Comparison of ENCODE assay signal across 8 cellular contexts in genomic region chr6:118708736-118709135, GRCh38. TPM values are rescaled to one million over a fixed set of nuclear protein-coding genes. Genes with fewer than 3 reads are reported as not detected.
DNase-seq lines count a peak whose midpoint lies in the region; ATAC-seq and TF ChIP-seq lines count a peak whose summit lies in the region.

No MANE protein-coding gene starts in this region.

- ATAC-seq in GM18502 (IDR thresholded peaks at IDR 0.05; ENCODE audit: poor library complexity, unreplicated experiment) (peak; percentile 2), HG03280 (IDR thresholded peaks at IDR 0.05; ENCODE audit: unreplicated experiment) (peak; percentile 1), GM21390 (IDR thresholded peaks at IDR 0.05; ENCODE audit: unreplicated experiment) (no peak)
- ATAC-seq in central memory CD8-positive, alpha-beta T cell (replicated peaks; ENCODE audit: extremely low read depth, poor library complexity, severe bottlenecking) = no peak

- H3K4me3 Mint-ChIP-seq in central memory CD8-positive, alpha-beta T cell = peak overlapping the region; percentile 94
- peak overlapping the region; percentile 84 for H3K4me3 Mint-ChIP-seq in neural crest cell

- H3K9me3 Mint-ChIP-seq in central memory CD8-positive, alpha-beta T cell = no peaks in the 10 kb centered on the region
- H3K9me3 Mint-ChIP-seq in neural crest cell = peaks cover 3% of the 10 kb centered on the region

- no peaks in the 10 kb centered on the region for H3K27me3 Mint-ChIP-seq in central memory CD8-positive, alpha-beta T cell
- H3K27me3 Mint-ChIP-seq in neural crest cell (ENCODE audit: low read depth) = no peaks in the 10 kb centered on the region

- no peak for DNase-seq in central memory CD8-positive, alpha-beta T cell (ENCODE audit: low spot score in 2 of 2)
- no peak for DNase-seq in neural crest cell (ENCODE audit: low read depth, low spot score)
- no peak for DNase-seq in NCI-H526 treated with DMSO at 0.1 percent for 48 hours (lab: John Stamatoyannopoulos, UW)
- DNase-seq in SKM-1 treated with dmso at 0.1 percent for 144 hours (lab: John Stamatoyannopoulos, UW; ENCODE audit: unreplicated experiment) = no peak
- no peak for DNase-seq in activated CD4-positive, alpha-beta T cell treated with anti-CD3 and anti-CD28 coated beads, Interleukin-2, amount 50 U/mL, for 48 hours

- peaks cover 63% of the 10 kb centered on the region for H3K4me1 Mint-ChIP-seq in central memory CD8-positive, alpha-beta T cell
- H3K4me1 Mint-ChIP-seq in neural crest cell = peaks cover 62% of the 10 kb centered on the region

- H3K36me3 Mint-ChIP-seq in central memory CD8-positive, alpha-beta T cell (ENCODE audit: insufficient read depth) = peaks cover 27% of the 10 kb centered on the region
- H3K36me3 Mint-ChIP-seq in neural crest cell (ENCODE audit: low read depth) = no peaks in the 10 kb centered on the region

- H3K27ac Mint-ChIP-seq in central memory CD8-positive, alpha-beta T cell (ENCODE audit: low read depth) = peak overlapping the region; percentile 95
- H3K27ac Mint-ChIP-seq in neural crest cell (ENCODE audit: unreplicated experiment) = peak overlapping the region; percentile 87

- TF ChIP-seq CTCF in neural crest cell (conservative IDR thresholded peaks at IDR 0.05) = no peak

RNA-seq across cellular contexts. Expression of gene CEP85L, which starts 57.3 kb away (rescaled TPM):
- total RNA-seq in neural crest cell = 16.8 and 18.1 TPM in 2 replicates

Comparison
In these comparisons a context has a peak if more than half of its experiments do, and no peak if none do; other contexts are left out.
1. ATAC-seq: peak in GM18502 (single experiment) and HG03280 (single experiment); none in central memory CD8-positive, alpha-beta T cell (single experiment) and GM21390 (single experiment).